20 cellular contexts compared by ENCODE assay signal in genomic region chr18:9249254-9249653, GRCh38.
DNase-seq lines count a peak whose midpoint lies in the region; ATAC-seq and TF ChIP-seq lines count a peak whose summit lies in the region.
"Had no signal": no experiment of that assay in that cellular context is flagged by ENCODE, and none has a peak within 500 bp of the region (broad histone marks: within the 10 kb centered on the region; RNA-seq: fewer than 3 reads in every experiment).

No MANE protein-coding gene starts in this region.

- no peak overlapping the region for H2AFZ ChIP-seq in PC-3 (ENCODE audit: low read length)
- H2AFZ ChIP-seq: GM23338 had no signal

- TF ChIP-seq CTCF in PC-3 (conservative IDR thresholded peaks at IDR 0.05; ENCODE audit: low read depth, low read length) (no peak), coronary artery (IDR thresholded peaks at IDR 0.05) (no peak)

- H3K27ac Mint-ChIP-seq in activated T-cell treated with anti-CD3 and anti-CD28 coated beads, Interleukin-2, amount 50 U/mL, for 72 hours: peak overlapping the region; percentile 2
- H3K27ac Mint-ChIP-seq in central memory CD8-positive, alpha-beta T cell (ENCODE audit: low read depth): peak overlapping the region; percentile 24
- H3K27ac Mint-ChIP-seq in activated naive CD8-positive, alpha-beta T cell treated with anti-CD3 and anti-CD28 coated beads for 36 hours: no peak overlapping the region
- H3K27ac Mint-ChIP-seq: CD14-positive monocyte, GM23338, HFFc6, IgD-negative memory B cell had no signal

- H3K4me3 Mint-ChIP-seq in activated T-cell treated with anti-CD3 and anti-CD28 coated beads, Interleukin-2, amount 50 U/mL, for 72 hours: no peak overlapping the region
- no peak overlapping the region for H3K4me3 Mint-ChIP-seq in central memory CD8-positive, alpha-beta T cell
- no peak overlapping the region for H3K4me3 Mint-ChIP-seq in activated naive CD8-positive, alpha-beta T cell treated with anti-CD3 and anti-CD28 coated beads for 36 hours
- H3K4me3 Mint-ChIP-seq: CD14-positive monocyte; CD4-positive, alpha-beta memory T cell; GM23338; HFFc6 had no signal

- peaks cover 4 to 6% of the 10 kb centered on the region in 2 donors for H3K9me3 Mint-ChIP-seq in activated T-cell treated with anti-CD3 and anti-CD28 coated beads, Interleukin-2, amount 50 U/mL, for 72 hours
- no peaks in the 10 kb centered on the region for H3K9me3 Mint-ChIP-seq in central memory CD8-positive, alpha-beta T cell
- H3K9me3 Mint-ChIP-seq in activated naive CD8-positive, alpha-beta T cell treated with anti-CD3 and anti-CD28 coated beads for 36 hours: peaks cover 2% of the 10 kb centered on the region
- H3K9me3 Mint-ChIP-seq: CD4-positive, alpha-beta memory T cell; GM23338; HFFc6; IgD-negative memory B cell had no signal

- no peaks in the 10 kb centered on the region for H3K4me1 ChIP-seq in PC-3 (ENCODE audit: insufficient read depth, low read length)
- H3K4me1 ChIP-seq: A549, BLaER1 had no signal

- H3K36me3 ChIP-seq in PC-3 (ENCODE audit: low read depth, low read length): peaks cover 5% of the 10 kb centered on the region; the same call in 1 of the 2 replicates

- no peaks in the 10 kb centered on the region for H3K27me3 Mint-ChIP-seq in activated T-cell treated with anti-CD3 and anti-CD28 coated beads, Interleukin-2, amount 50 U/mL, for 72 hours (ENCODE audit: low read depth)
- H3K27me3 Mint-ChIP-seq in central memory CD8-positive, alpha-beta T cell: no peaks in the 10 kb centered on the region
- H3K27me3 Mint-ChIP-seq in activated naive CD8-positive, alpha-beta T cell treated with anti-CD3 and anti-CD28 coated beads for 36 hours: no peaks in the 10 kb centered on the region
- H3K27me3 Mint-ChIP-seq: CD4-positive, alpha-beta memory T cell; IgD-negative memory B cell had no signal

- no peaks in the 10 kb centered on the region for H3F3A ChIP-seq in PC-3 (ENCODE audit: low read length, unreplicated experiment)

- CTCF ChIA-PET in PC-3 (lab: Charles Lee): interaction anchor here (0.6 kb wide), 2 partner anchors 85 to 176 kb away, joined by 3 to 6 read pairs; no protein-coding TSS in a partner anchor

- H3K27ac ChIP-seq in PC-3 (ENCODE audit: low read length) (no peak overlapping the region), coronary artery (no peak overlapping the region)
- H3K27ac ChIP-seq: 22Rv1, A549, BLaER1 had no signal

- no peaks in the 10 kb centered on the region for H4K20me1 ChIP-seq in PC-3 (ENCODE audit: low read length)
- H4K20me1 ChIP-seq: BLaER1 had no signal

- intact Hi-C loops in PC-3 (cut with micrococcal nuclease): loop anchor here (1.0 to 2.0 kb wide), 3 partner anchors 80 to 265 kb away; partner anchors contain the start of gene TWSG1

- H3K4me2 ChIP-seq in PC-3 (ENCODE audit: low read length): no peak overlapping the region
- H3K4me2 ChIP-seq: A549, BLaER1, GM23338 had no signal

- no peak for DNase-seq in activated T-cell treated with anti-CD3 and anti-CD28 coated beads, Interleukin-2, amount 50 U/mL, for 72 hours
- DNase-seq in activated T-cell treated with anti-CD3 and anti-CD28 coated beads, Interleukin-2, amount 50 U/mL, for 48 hours: no peak
- peak; percentile 49 for DNase-seq in PC-3
- DNase-seq in central memory CD8-positive, alpha-beta T cell (ENCODE audit: low spot score in 2 of 2): no peak
- peak; percentile 1 for DNase-seq in non-pigmented ciliary epithelial cell (ENCODE audit: low read depth)
- DNase-seq in activated naive CD8-positive, alpha-beta T cell treated with anti-CD3 and anti-CD28 coated beads for 36 hours: no peak
- DNase-seq in coronary artery (ENCODE audit: low spot score): no peak
- DNase-seq: CD4-positive, alpha-beta memory T cell; DND-41; EL; HFFc6 had no signal

- H3K4me3 ChIP-seq in PC-3 (ENCODE audit: low read length) (no peak overlapping the region), coronary artery (no peak overlapping the region)
- H3K4me3 ChIP-seq: A549, BLaER1, GM12878, GM23338 had no signal

- POLR2A ChIA-PET in PC-3 (lab: Charles Lee; ENCODE audit: unreplicated experiment): interaction anchor here (0.6 kb wide), 1 partner anchor 154 kb away, joined by 6 read pairs; no protein-coding TSS in a partner anchor

- ATAC-seq in activated T-cell treated with anti-CD3 and anti-CD28 coated beads, Interleukin-2, amount 50 U/mL, for 72 hours (replicated peaks in 1 of 2): no peak
- ATAC-seq in PC-3: peak; percentile 97
- ATAC-seq in central memory CD8-positive, alpha-beta T cell (replicated peaks; ENCODE audit: extremely low read depth, poor library complexity, severe bottlenecking): no peak
- no peak for ATAC-seq in GM18858 (IDR thresholded peaks at IDR 0.05; ENCODE audit: unreplicated experiment)
- ATAC-seq: A549, GM12878, GM23338, HCT116 had no signal

- H3K9me3 ChIP-seq in PC-3 (ENCODE audit: low read length): no peaks in the 10 kb centered on the region
- H3K9me3 ChIP-seq: A549, BLaER1 had no signal

- no peak overlapping the region for H3K9ac ChIP-seq in PC-3 (ENCODE audit: low read length)
- H3K9ac ChIP-seq: BLaER1 had no signal

- no peaks in the 10 kb centered on the region for H3K9me2 ChIP-seq in PC-3 (replicated peaks; ENCODE audit: low read length)

- H3K36me3 Mint-ChIP-seq in activated T-cell treated with anti-CD3 and anti-CD28 coated beads, Interleukin-2, amount 50 U/mL, for 72 hours (ENCODE audit: insufficient read depth in 2 of 2): peaks cover 18 to 34% of the 10 kb centered on the region in 2 donors
- peaks cover 23% of the 10 kb centered on the region for H3K36me3 Mint-ChIP-seq in central memory CD8-positive, alpha-beta T cell (ENCODE audit: insufficient read depth)
- H3K36me3 Mint-ChIP-seq in activated naive CD8-positive, alpha-beta T cell treated with anti-CD3 and anti-CD28 coated beads for 36 hours: peaks cover 35% of the 10 kb centered on the region

- H3K4me1 Mint-ChIP-seq in activated T-cell treated with anti-CD3 and anti-CD28 coated beads, Interleukin-2, amount 50 U/mL, for 72 hours (ENCODE audit: low read depth): peaks cover 7% of the 10 kb centered on the region
- peaks cover 11% of the 10 kb centered on the region for H3K4me1 Mint-ChIP-seq in central memory CD8-positive, alpha-beta T cell
- no peaks in the 10 kb centered on the region for H3K4me1 Mint-ChIP-seq in activated naive CD8-positive, alpha-beta T cell treated with anti-CD3 and anti-CD28 coated beads for 36 hours
- H3K4me1 Mint-ChIP-seq: CD14-positive monocyte, GM23338 had no signal

- BruUV-seq in PC-3 (replicated peaks; lab: Mats Ljungman, UMichigan): no TSS peak

- H3K79me2 ChIP-seq in PC-3 (ENCODE audit: low read length): no peaks in the 10 kb centered on the region

- H3K27me3 ChIP-seq in PC-3 (ENCODE audit: low read length): no peaks in the 10 kb centered on the region
- H3K27me3 ChIP-seq: BLaER1 had no signal

Comparison
In these comparisons a context has a peak if more than half of its experiments do, and no peak if none do; other contexts are left out.
1. DNase-seq: peak in PC-3 (single experiment) and non-pigmented ciliary epithelial cell (single experiment); none in activated T-cell treated with anti-CD3 and anti-CD28 coated beads, Interleukin-2, amount 50 U/mL, for 72 hours (0 of 2), activated T-cell treated with anti-CD3 and anti-CD28 coated beads, Interleukin-2, amount 50 U/mL, for 48 hours (0 of 2), central memory CD8-positive, alpha-beta T cell (0 of 2), activated naive CD8-positive, alpha-beta T cell treated with anti-CD3 and anti-CD28 coated beads for 36 hours (single experiment) and coronary artery (single experiment).